In the genomic region with DNA sequence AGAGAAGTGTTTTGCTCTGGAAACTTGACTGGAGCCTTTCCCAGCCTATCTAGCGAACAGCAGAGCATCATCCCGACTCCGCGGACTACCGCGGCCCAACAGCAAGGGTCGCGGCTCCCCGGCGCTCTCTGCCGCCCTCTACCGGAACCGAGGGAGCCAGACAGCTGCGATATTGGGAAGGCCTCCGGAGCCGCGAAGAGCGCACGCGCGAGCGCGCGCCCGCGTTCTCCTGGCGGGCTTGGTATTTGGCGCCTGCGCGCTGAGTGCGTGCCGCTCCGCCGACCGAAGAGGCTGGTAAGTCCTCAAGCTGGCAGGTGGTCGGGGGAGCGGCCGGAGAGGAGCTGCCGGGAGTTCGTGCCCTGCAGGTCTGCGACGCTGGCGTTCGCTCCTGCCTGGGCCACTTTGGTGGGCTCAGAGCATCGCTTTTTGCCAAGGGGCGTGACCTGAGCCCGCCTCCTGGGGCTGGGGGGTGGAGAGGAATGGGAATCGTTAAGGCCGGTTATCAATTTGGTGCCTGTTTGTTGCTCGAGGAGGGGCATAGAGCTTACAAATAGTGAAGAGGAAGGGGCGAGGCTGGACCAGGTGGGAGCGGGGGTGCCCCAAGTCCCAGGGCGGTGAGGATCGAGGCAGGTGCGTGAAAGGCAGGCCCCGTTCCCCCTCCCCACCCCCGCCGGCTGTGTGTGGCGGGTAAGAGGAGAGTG, we compare ENCODE assay signal across 8 cellular contexts. TPM values are rescaled to one million over a fixed set of nuclear protein-coding genes. Genes with fewer than 3 reads are reported as not detected.
DNase-seq lines count a peak whose midpoint lies in the region; ATAC-seq and TF ChIP-seq lines count a peak whose summit lies in the region.

A gene with protein sequence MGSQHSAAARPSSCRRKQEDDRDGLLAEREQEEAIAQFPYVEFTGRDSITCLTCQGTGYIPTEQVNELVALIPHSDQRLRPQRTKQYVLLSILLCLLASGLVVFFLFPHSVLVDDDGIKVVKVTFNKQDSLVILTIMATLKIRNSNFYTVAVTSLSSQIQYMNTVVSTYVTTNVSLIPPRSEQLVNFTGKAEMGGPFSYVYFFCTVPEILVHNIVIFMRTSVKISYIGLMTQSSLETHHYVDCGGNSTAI (plus strand): TSS at position 257 of the 701 bp plus-strand sequence. CDS start 641 bp downstream, outside the sequence.

- peak within 1 kb of the TSS; percentile 92 for H3K27ac Mint-ChIP-seq in activated naive CD8-positive, alpha-beta T cell treated with anti-CD3 and anti-CD28 coated beads, Interleukin-2, amount 50 U/mL, for 24 hours

- TF ChIP-seq CTCF in GM12873 (IDR thresholded peaks at IDR 0.05; ENCODE audit: insufficient read depth, low read depth, low read length, missing control alignments) (peak; percentile 98), transverse colon (IDR thresholded peaks at IDR 0.05) (peak; percentile 96 to 98 (median 97))

- TF ChIP-seq EP300 in transverse colon (IDR thresholded peaks at IDR 0.05; ENCODE audit: low read depth), result no peak

- H3K4me2 ChIP-seq in trophoblast cell (ENCODE audit: low read length), result peak within 1 kb of the TSS; percentile 75

- H3K79me1 ChIP-seq in trophoblast cell (ENCODE audit: low read length), result peaks cover 5% of the 10 kb centered on the region

- H2AK5ac ChIP-seq in trophoblast cell (ENCODE audit: low read length), result no peak within 1 kb of the TSS

- peak within 1 kb of the TSS; percentile 54 for H3K14ac ChIP-seq in trophoblast cell (ENCODE audit: low read length)

- peaks cover 4 to 6% of the 10 kb centered on the region in 2 experiments for H3K4me1 ChIP-seq in trophoblast cell (ENCODE audit: control insufficient read depth in 1 of 2, insufficient read depth in 2 of 2, low read length in 2 of 2)
- peaks cover 15 to 29% (median 20%) of the 10 kb centered on the region in 4 donors for H3K4me1 ChIP-seq in transverse colon

- peak; percentile 95 for ATAC-seq in HG02759 (IDR thresholded peaks at IDR 0.05; ENCODE audit: unreplicated experiment)
- peak; percentile 95 for ATAC-seq in activated naive CD8-positive, alpha-beta T cell treated with anti-CD3 and anti-CD28 coated beads, Interleukin-2, amount 50 U/mL, for 24 hours

- H3K27me3 ChIP-seq in trophoblast cell (ENCODE audit: insufficient read depth, low read length) (no peaks in the 10 kb centered on the region), transverse colon (no peaks in the 10 kb centered on the region)

- peak within 1 kb of the TSS; percentile 37 for H2BK120ac ChIP-seq in trophoblast cell (ENCODE audit: insufficient read depth, low read length, poor library complexity)

- in situ Hi-C loops in transverse colon (cut with MboI; ENCODE audit: low pct_ligation_motif_present in 1 of 4, low pct_unique_long_range_greater_than_20kb in 1 of 4, low sequenced_read_pairs in 3 of 4), result loop anchor here in 3 of 4 donors (25.0 kb wide), 2 partner anchors 199 to 226 kb away; a partner anchor contains a TSS

- intact Hi-C loops in cardiac septum (cut with DNase I), result no loop called here
- intact Hi-C loops in transverse colon (cut with DNase I; ENCODE audit: low total_unique reads), result no loop called here

- peak within 1 kb of the TSS; percentile 9 for H3K4ac ChIP-seq in trophoblast cell (ENCODE audit: low read depth, low read length)

- peaks cover 2% of the 10 kb centered on the region for H3K79me2 ChIP-seq in trophoblast cell (ENCODE audit: control insufficient read depth, insufficient read depth, low read length, poor library complexity)

- peak within 1 kb of the TSS; percentile 62 for H2AFZ ChIP-seq in trophoblast cell (ENCODE audit: insufficient read depth, low read length, poor library complexity)

- peak; percentile 72 for TF ChIP-seq POLR2A in transverse colon (IDR thresholded peaks at IDR 0.05)

- H4K12ac ChIP-seq in trophoblast cell (ENCODE audit: low read depth, low read length), result peak within 1 kb of the TSS; percentile 81

- H3K36me3 ChIP-seq in trophoblast cell (ENCODE audit: control insufficient read depth in 1 of 2, insufficient read depth in 2 of 2, low read length in 2 of 2), result peaks cover 7 to 10% of the 10 kb centered on the region in 2 experiments
- no peaks in the 10 kb centered on the region for H3K36me3 ChIP-seq in transverse colon

- H3K4me1 Mint-ChIP-seq in activated naive CD8-positive, alpha-beta T cell treated with anti-CD3 and anti-CD28 coated beads, Interleukin-2, amount 50 U/mL, for 24 hours, result peaks cover 33% of the 10 kb centered on the region

- H3K23ac ChIP-seq in trophoblast cell (ENCODE audit: low read length), result no peak within 1 kb of the TSS

- H3K9me3 ChIP-seq in trophoblast cell (ENCODE audit: insufficient read depth, low read depth, low read length) (peaks cover 2% of the 10 kb centered on the region), transverse colon (no peaks in the 10 kb centered on the region)

- H3K4me3 Mint-ChIP-seq in activated naive CD8-positive, alpha-beta T cell treated with anti-CD3 and anti-CD28 coated beads, Interleukin-2, amount 50 U/mL, for 24 hours, result peak within 1 kb of the TSS; percentile 95

- peak within 1 kb of the TSS; percentile 42 for H2BK5ac ChIP-seq in trophoblast cell (ENCODE audit: low read depth, low read length, poor library complexity)

- H2BK12ac ChIP-seq in trophoblast cell (ENCODE audit: low read length), result no peak within 1 kb of the TSS

- H3K27ac ChIP-seq in trophoblast cell (ENCODE audit: low read depth, low read length) (no peak within 1 kb of the TSS), transverse colon (peak within 1 kb of the TSS; percentile 80 to 87 (median 86))

- peaks cover 40% of the 10 kb centered on the region for H3K36me3 Mint-ChIP-seq in activated naive CD8-positive, alpha-beta T cell treated with anti-CD3 and anti-CD28 coated beads, Interleukin-2, amount 50 U/mL, for 24 hours (ENCODE audit: low read depth)

- DNase-seq in NCI-H128 (lab: John Stamatoyannopoulos, UW; ENCODE audit: unreplicated experiment) (peak; percentile 91), SW480 (ENCODE audit: low spot score) (peak; percentile 85), cardiac septum (ENCODE audit: low spot score) (peak; percentile 96), trophoblast cell (peak; percentile 92 to 98), transverse colon (peak; percentile 94)
- peak; percentile 95 for DNase-seq in activated naive CD8-positive, alpha-beta T cell treated with anti-CD3 and anti-CD28 coated beads, Interleukin-2, amount 50 U/mL, for 24 hours

- peaks cover 24% of the 10 kb centered on the region for H3K27me3 Mint-ChIP-seq in activated naive CD8-positive, alpha-beta T cell treated with anti-CD3 and anti-CD28 coated beads, Interleukin-2, amount 50 U/mL, for 24 hours

- H3K9ac ChIP-seq in trophoblast cell (ENCODE audit: low read length), result peak within 1 kb of the TSS; percentile 38

- H3K4me3 ChIP-seq in trophoblast cell (ENCODE audit: low read depth, low read length) (peak within 1 kb of the TSS; percentile 85), transverse colon (peak within 1 kb of the TSS; percentile 70 to 100 (median 82))

- peak within 1 kb of the TSS; percentile 57 for H3K18ac ChIP-seq in trophoblast cell (ENCODE audit: low read length)

- no CpG with 5 or more reads among the region's 59 CpGs for WGBS in trophoblast cell (ENCODE audit: extremely low coverage, insufficient coverage, insufficient read length)
- WGBS in transverse colon (ENCODE audit: low coverage in 1 of 2), 2 donors, result 1% methylated on average over 20 of the region's 59 CpGs; no CpG with 5 or more reads in 1 of the 2 donors

- peaks cover 1% of the 10 kb centered on the region for H3K9me3 Mint-ChIP-seq in activated naive CD8-positive, alpha-beta T cell treated with anti-CD3 and anti-CD28 coated beads, Interleukin-2, amount 50 U/mL, for 24 hours

- H4K8ac ChIP-seq in trophoblast cell (ENCODE audit: low read depth, low read length), result peak within 1 kb of the TSS; percentile 78

- H4K91ac ChIP-seq in trophoblast cell (ENCODE audit: low read depth, low read length), result peak within 1 kb of the TSS; percentile 56

RNA-seq across cellular contexts. Expression of the gene that starts here (rescaled TPM):
- 37.5 TPM for total RNA-seq in cardiac septum
- polyA plus RNA-seq in trophoblast cell (2013), result 56.8 and 62.0 TPM in 2 replicates
- 100 to 1,000 TPM in 2 of 4 donors, 10 to 100 TPM in 2; 51.9 to 258 (median 113) TPM for total RNA-seq in transverse colon
